ENCODE assay signal across 15 cellular contexts in the genomic region with DNA sequence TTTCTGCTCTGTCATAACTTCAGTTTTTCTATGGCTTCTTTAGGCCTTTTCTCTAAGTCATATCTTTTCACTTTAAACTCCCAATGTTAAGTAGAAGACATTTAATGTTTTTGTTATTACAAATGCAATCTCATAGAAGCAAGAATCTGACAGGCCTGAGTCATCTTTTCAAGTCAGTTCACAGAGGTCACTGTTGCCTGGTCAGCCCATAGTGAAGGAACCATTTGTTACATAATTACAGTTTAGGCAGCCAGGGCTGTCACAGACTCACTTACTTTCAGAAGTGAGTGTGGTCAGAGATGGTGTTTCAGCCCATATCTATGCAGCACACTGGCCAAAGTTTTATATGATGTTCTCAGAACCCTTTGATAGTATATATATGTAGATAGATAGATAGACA. TPM values are rescaled to one million over a fixed set of nuclear protein-coding genes. Genes with fewer than 3 reads are reported as not detected.
A peak's percentile ranks its signal among the peaks of the same experiment; 100 is the strongest.
DNase-seq lines count a peak whose midpoint lies in the region; ATAC-seq and TF ChIP-seq lines count a peak whose summit lies in the region.
"Had no signal": no experiment of that assay in that cellular context is flagged by ENCODE, and none has a peak within 500 bp of the region (broad histone marks: within the 10 kb centered on the region; RNA-seq: fewer than 3 reads in every experiment).

No MANE protein-coding gene starts in this region.

- ATAC-seq in GM18511 (IDR thresholded peaks at IDR 0.05; ENCODE audit: unreplicated experiment): no peak
- ATAC-seq: stimulated activated memory B cell treated with anti-CD40 and anti-IgM and Interleukin-4, amounts not matched to agents 10 μg/mL and 1 μg/mL and 100 μg/mL, for 72 hours had no signal

- DNase-seq in AG08396 (ENCODE audit: low spot score) (peak; percentile 27), HS-5 (ENCODE audit: low read depth) (peak; percentile 53), astrocyte of the spinal cord (ENCODE audit: low read depth, low spot score) (peak; percentile 74), kidney tubule cell (ENCODE audit: low spot score) (peak; percentile 61), glutamatergic neuron (no peak), Ammon's horn (ENCODE audit: low spot score) (no peak)
- DNase-seq in activated CD8-positive, alpha-beta memory T cell treated with anti-CD3 and anti-CD28 coated beads, Interleukin-2, amount 50 U/mL, for 48 hours: no peak
- DNase-seq: activated T-cell treated with anti-CD3 and anti-CD28 coated beads, Interleukin-2, amount 50 U/mL, for 24 hours; psoas muscle; stimulated activated CD4-positive, alpha-beta T cell treated with anti-CD3 and anti-CD28 coated beads, Interleukin-2, amount 100 ng/mL, for 48 hours had no signal

- H3K36me3 Mint-ChIP-seq in glutamatergic neuron (ENCODE audit: unreplicated experiment): no peaks in the 10 kb centered on the region
- H3K36me3 Mint-ChIP-seq: stimulated activated memory B cell treated with anti-CD40 and anti-IgM and Interleukin-4, amounts not matched to agents 10 μg/mL and 1 μg/mL and 100 μg/mL, for 72 hours had no signal

- H3K9me3 Mint-ChIP-seq in glutamatergic neuron (ENCODE audit: unreplicated experiment): no peaks in the 10 kb centered on the region
- H3K9me3 Mint-ChIP-seq: activated T-cell treated with anti-CD3 and anti-CD28 coated beads, Interleukin-2, amount 50 U/mL, for 24 hours; endodermal cell; stimulated activated memory B cell treated with anti-CD40 and anti-IgM and Interleukin-4, amounts not matched to agents 10 μg/mL and 1 μg/mL and 100 μg/mL, for 72 hours had no signal

- in situ Hi-C loops in astrocyte of the spinal cord (cut with HindIII; ENCODE audit: low sequenced_read_pairs): no loop called here

- TF ChIP-seq CTCF in astrocyte of the spinal cord (IDR thresholded peaks at IDR 0.05; ENCODE audit: low read depth, low read length) (no peak), glutamatergic neuron (IDR thresholded peaks at IDR 0.05; ENCODE audit: partially characterized antibody, unreplicated experiment) (no peak)

- H3K4me3 ChIP-seq in astrocyte of the spinal cord (ENCODE audit: low read depth, low read length): no peak overlapping the region
- H3K4me3 ChIP-seq: psoas muscle, SK-N-MC, vagina had no signal

- no peak overlapping the region for H3K4me3 Mint-ChIP-seq in glutamatergic neuron (ENCODE audit: unreplicated experiment)
- H3K4me3 Mint-ChIP-seq: activated T-cell treated with anti-CD3 and anti-CD28 coated beads, Interleukin-2, amount 50 U/mL, for 24 hours; endodermal cell; stimulated activated memory B cell treated with anti-CD40 and anti-IgM and Interleukin-4, amounts not matched to agents 10 μg/mL and 1 μg/mL and 100 μg/mL, for 72 hours had no signal

- no peak overlapping the region for H3K27ac Mint-ChIP-seq in glutamatergic neuron (ENCODE audit: unreplicated experiment)
- H3K27ac Mint-ChIP-seq: activated T-cell treated with anti-CD3 and anti-CD28 coated beads, Interleukin-2, amount 50 U/mL, for 24 hours; endodermal cell; stimulated activated memory B cell treated with anti-CD40 and anti-IgM and Interleukin-4, amounts not matched to agents 10 μg/mL and 1 μg/mL and 100 μg/mL, for 72 hours had no signal

- no peaks in the 10 kb centered on the region for H3K4me1 Mint-ChIP-seq in glutamatergic neuron (ENCODE audit: low read depth, unreplicated experiment)
- H3K4me1 Mint-ChIP-seq: endodermal cell; stimulated activated memory B cell treated with anti-CD40 and anti-IgM and Interleukin-4, amounts not matched to agents 10 μg/mL and 1 μg/mL and 100 μg/mL, for 72 hours had no signal

- H3K27me3 Mint-ChIP-seq in glutamatergic neuron (ENCODE audit: unreplicated experiment): no peaks in the 10 kb centered on the region
- H3K27me3 Mint-ChIP-seq: stimulated activated memory B cell treated with anti-CD40 and anti-IgM and Interleukin-4, amounts not matched to agents 10 μg/mL and 1 μg/mL and 100 μg/mL, for 72 hours had no signal

RNA-seq across cellular contexts. Expression of a gene that starts 46.5 kb away (rescaled TPM):
- total RNA-seq in glutamatergic neuron (ENCODE audit: unreplicated experiment): not detected
- total RNA-seq: endodermal cell, psoas muscle, vagina had no signal

Comparison
In these comparisons a context has a peak if more than half of its experiments do, and no peak if none do; other contexts are left out.
1. DNase-seq: peak in AG08396 (single experiment), HS-5 (single experiment), astrocyte of the spinal cord (single experiment) and kidney tubule cell (single experiment); none in glutamatergic neuron (single experiment), activated CD8-positive, alpha-beta memory T cell treated with anti-CD3 and anti-CD28 coated beads, Interleukin-2, amount 50 U/mL, for 48 hours (single experiment) and Ammon's horn (single experiment).